ENCODE assay signal across 1 cellular context in genomic region chr1:114716304-114717158, GRCh38.
TF ChIP-seq lines count a peak whose summit lies in the region.

Gene NRAS, minus strand, starts transcription at chr1:114716771. Its CDS starts 611 bp downstream, at chr1:114716160.

TF ChIP-seq in K562, 482 proteins besides CTCF, POLR2A, EP300 and RAD21 (continued from another document):
- TF ChIP-seq POLR2AphosphoS2 (IDR thresholded peaks at IDR 0.05; ENCODE audit: low read length): peak; percentile 99
